13 cellular contexts compared by ENCODE assay signal in genomic region chr1:222240536-222241181, GRCh38.
A peak's percentile ranks its signal among the peaks of the same experiment; 100 is the strongest.
DNase-seq lines count a peak whose midpoint lies in the region; ATAC-seq and TF ChIP-seq lines count a peak whose summit lies in the region.
"Had no signal": no experiment of that assay in that cellular context is flagged by ENCODE, and none has a peak within 500 bp of the region (broad histone marks: within the 10 kb centered on the region; RNA-seq: fewer than 3 reads in every experiment).

No MANE protein-coding gene starts in this region.

- H3K9me3 ChIP-seq in stomach = no peaks in the 10 kb centered on the region

- H3K27me3 ChIP-seq in stomach = no peaks in the 10 kb centered on the region

- no peaks in the 10 kb centered on the region for H3K36me3 Mint-ChIP-seq in activated T-cell treated with anti-CD3 and anti-CD28 coated beads, Interleukin-2, amount 50 U/mL, for 4 hours (ENCODE audit: insufficient read depth)
- H3K36me3 Mint-ChIP-seq: natural killer cell treated with Interleukin-12 subunit alpha and Interleukin-12 subunit beta and Interleukin-15 and Interleukin-18, amount 100 ng/mL, for 72 hours; stimulated activated memory B cell treated with anti-CD40 and anti-IgM and Interleukin-4, amounts not matched to agents 10 μg/mL and 1 μg/mL and 100 μg/mL, for 72 hours; T-cell had no signal

- no peak overlapping the region for H3K27ac ChIP-seq in stomach

- no peak for TF ChIP-seq POLR2A in stomach (IDR thresholded peaks at IDR 0.05)

- H3K4me1 Mint-ChIP-seq in activated T-cell treated with anti-CD3 and anti-CD28 coated beads, Interleukin-2, amount 50 U/mL, for 4 hours (ENCODE audit: low read depth) = no peaks in the 10 kb centered on the region
- H3K4me1 Mint-ChIP-seq: stimulated activated memory B cell treated with anti-CD40 and anti-IgM and Interleukin-4, amounts not matched to agents 10 μg/mL and 1 μg/mL and 100 μg/mL, for 72 hours; T-cell had no signal

- no peaks in the 10 kb centered on the region for H3K9me3 Mint-ChIP-seq in activated T-cell treated with anti-CD3 and anti-CD28 coated beads, Interleukin-2, amount 50 U/mL, for 4 hours
- H3K9me3 Mint-ChIP-seq: natural killer cell treated with Interleukin-12 subunit alpha and Interleukin-12 subunit beta and Interleukin-15 and Interleukin-18, amount 100 ng/mL, for 72 hours; stimulated activated memory B cell treated with anti-CD40 and anti-IgM and Interleukin-4, amounts not matched to agents 10 μg/mL and 1 μg/mL and 100 μg/mL, for 72 hours; T-cell had no signal

- DNase-seq in NCI-H82 (lab: John Stamatoyannopoulos, UW) = peak; percentile 32
- DNase-seq in NCI-H82 treated with DMSO at 0.1 percent for 48 hours (lab: John Stamatoyannopoulos, UW; ENCODE audit: unreplicated experiment) = no peak
- DNase-seq in RPMI7951 (ENCODE audit: low read depth) = peak; percentile 39
- DNase-seq in fibroblast of mammary gland (ENCODE audit: low read depth) = peak; percentile 53
- DNase-seq in stromal cell of bone marrow (ENCODE audit: low read depth) = peak; percentile 51
- DNase-seq in Right ventricle myocardium superior = no peak
- no peak for DNase-seq in activated T-cell treated with anti-CD3 and anti-CD28 coated beads, Interleukin-2, amount 50 U/mL, for 4 hours
- DNase-seq in stomach = no peak
- DNase-seq: AML-193, anterior cingulate cortex, T-cell had no signal

- TF ChIP-seq EP300 in stomach (IDR thresholded peaks at IDR 0.05) = no peak

- no peak for ATAC-seq in Right ventricle myocardium superior (ENCODE audit: poor library complexity)
- no peak for ATAC-seq in activated T-cell treated with anti-CD3 and anti-CD28 coated beads, Interleukin-2, amount 50 U/mL, for 4 hours
- ATAC-seq: stimulated activated memory B cell treated with anti-CD40 and anti-IgM and Interleukin-4, amounts not matched to agents 10 μg/mL and 1 μg/mL and 100 μg/mL, for 72 hours; T-cell had no signal

- H3K4me1 ChIP-seq in stomach = no peaks in the 10 kb centered on the region

- no peaks in the 10 kb centered on the region for H3K36me3 ChIP-seq in stomach

- TF ChIP-seq CTCF in fibroblast of mammary gland (conservative IDR thresholded peaks at IDR 0.05; ENCODE audit: control insufficient read depth, insufficient read depth, low read depth, low read length) (no peak), stomach (IDR thresholded peaks at IDR 0.05) (no peak)

- H3K27me3 Mint-ChIP-seq in activated T-cell treated with anti-CD3 and anti-CD28 coated beads, Interleukin-2, amount 50 U/mL, for 4 hours (ENCODE audit: low read depth) = no peaks in the 10 kb centered on the region
- H3K27me3 Mint-ChIP-seq: T-cell had no signal

- intact Hi-C loops in Right ventricle myocardium superior (cut with DNase I) (no loop called here), stomach (cut with DNase I; ENCODE audit: low total_unique reads) (no loop called here)

- WGBS in stomach, 5 donors = 60 to 76% (median 69%) methylated on average over 7 of the region's 7 CpGs

- H3K4me3 ChIP-seq in fibroblast of mammary gland (ENCODE audit: control insufficient read depth, low read depth, low read length) (no peak overlapping the region), stomach (no peak overlapping the region)

- H3K4me3 Mint-ChIP-seq in activated T-cell treated with anti-CD3 and anti-CD28 coated beads, Interleukin-2, amount 50 U/mL, for 4 hours = no peak overlapping the region
- H3K4me3 Mint-ChIP-seq: natural killer cell treated with Interleukin-12 subunit alpha and Interleukin-12 subunit beta and Interleukin-15 and Interleukin-18, amount 100 ng/mL, for 72 hours; stimulated activated memory B cell treated with anti-CD40 and anti-IgM and Interleukin-4, amounts not matched to agents 10 μg/mL and 1 μg/mL and 100 μg/mL, for 72 hours; T-cell had no signal

Comparison
In these comparisons a context has a peak if more than half of its experiments do, and no peak if none do; other contexts are left out.
1. DNase-seq: peak in NCI-H82 (single experiment), RPMI7951 (single experiment), fibroblast of mammary gland (single experiment) and stromal cell of bone marrow (single experiment); none in NCI-H82 treated with DMSO at 0.1 percent for 48 hours (single experiment), Right ventricle myocardium superior (single experiment), activated T-cell treated with anti-CD3 and anti-CD28 coated beads, Interleukin-2, amount 50 U/mL, for 4 hours (single experiment) and stomach (single experiment).